8 cellular contexts compared by ENCODE assay signal in genomic region chr2:38750793-38751042, GRCh38. TPM values are rescaled to one million over a fixed set of nuclear protein-coding genes. Genes with fewer than 3 reads are reported as not detected.
A peak's percentile ranks its signal among the peaks of the same experiment; 100 is the strongest.
DNase-seq lines count a peak whose midpoint lies in the region; ATAC-seq, FAIRE-seq and TF ChIP-seq lines count a peak whose summit lies in the region.

No MANE protein-coding gene starts in this region.

- peaks cover 52% of the 10 kb centered on the region for H3K4me1 Mint-ChIP-seq in Calu3 (ENCODE audit: low read depth, unreplicated experiment)
- peaks cover 37 to 46% (median 46%) of the 10 kb centered on the region in 3 donors for H3K4me1 Mint-ChIP-seq in IgD-negative memory B cell

- no peaks in the 10 kb centered on the region for H3K27me3 ChIP-seq in GM12878 (replicated peaks in 1 of 2; ENCODE audit: control insufficient read depth in 2 of 2, insufficient read depth in 2 of 2, low read length in 1 of 2)
- no peaks in the 10 kb centered on the region for H3K27me3 ChIP-seq in spleen (replicated peaks in 1 of 7)

- BruUV-seq in Calu3 (replicated peaks; lab: Mats Ljungman, UMichigan) (no TSS peak), GM12878 (replicated peaks; lab: Mats Ljungman, UMichigan) (no TSS peak)

- TF ChIP-seq POLR2A in GM12878 (IDR thresholded peaks at IDR 0.05; ENCODE audit: low read depth, low read length) = no peak
- TF ChIP-seq POLR2A in spleen (IDR thresholded peaks at IDR 0.05) = no peak

- H3K79me2 ChIP-seq in GM12878 (ENCODE audit: control insufficient read depth, insufficient read depth, low read length) = peaks cover 54% of the 10 kb centered on the region

- no peaks in the 10 kb centered on the region for H3K9me3 ChIP-seq in GM12878 (replicated peaks; ENCODE audit: control insufficient read depth, insufficient read depth, low read length)
- no peaks in the 10 kb centered on the region for H3K9me3 ChIP-seq in spleen

- ATAC-seq in GM21528 (IDR thresholded peaks at IDR 0.05; ENCODE audit: low FRiP score, unreplicated experiment) = peak; percentile 49
- ATAC-seq in GM12878 = peak; percentile 69

- WGBS in GM12878 (ENCODE audit: insufficient coverage, insufficient replicate concordance, low lambda C conversion rate, missing lambda C conversion rate) = 0% methylated on average over 17 of the region's 21 CpGs
- 0 to 2% (median 0%) methylated on average over 12 to 21 of the region's 21 CpGs for WGBS in spleen, 5 donors

- CTCF ChIA-PET in Calu3 (lab: Charles Lee) = interaction anchor here (0.6 to 1.1 kb wide), 2 partner anchors 11 to 85 kb away, joined by 3 to 7 read pairs; partner anchors contain the start of gene GALM
- CTCF ChIA-PET in GM12878 (lab: Yijun Ruan, JAX) = interaction anchor here (1.4 to 1.8 kb wide), 3 partner anchors 9 to 169 kb away, joined by 3 to 9 read pairs (median 7); no protein-coding TSS in a partner anchor

- H3K36me3 Mint-ChIP-seq in Calu3 (ENCODE audit: insufficient read depth, unreplicated experiment) (peaks cover 64% of the 10 kb centered on the region), IgD-negative memory B cell (peaks cover 20% of the 10 kb centered on the region)

- no peaks in the 10 kb centered on the region; the same call in 1 of the 2 replicates for H3K4me1 ChIP-seq in GM12878 (ENCODE audit: control insufficient read depth, insufficient read depth, low read length)
- peaks cover 35 to 74% (median 64%) of the 10 kb centered on the region in 6 donors for H3K4me1 ChIP-seq in spleen

- TF ChIP-seq CTCF in Calu3 (IDR thresholded peaks at IDR 0.05; ENCODE audit: unreplicated experiment) (no peak), GM12878 (IDR thresholded peaks at IDR 0.05 in 2 of 3, conservative IDR thresholded peaks at IDR 0.05 in 1 of 3; ENCODE audit: control insufficient read depth in 2 of 3, extremely low read depth in 1 of 3, insufficient read depth in 1 of 3, low read depth in 3 of 3, low read length in 3 of 3) (no peak), spleen (IDR thresholded peaks at IDR 0.05 in 8 of 11, conservative IDR thresholded peaks at IDR 0.05 in 3 of 11) (no peak)

- H2AFZ ChIP-seq in GM12878 (ENCODE audit: control insufficient read depth, low read depth, low read length) = peak overlapping the region; percentile 41

- POLR2A ChIA-PET in GM12878 (lab: Charles Lee) = interaction anchor here (0.7 to 2.4 kb wide), 14 partner anchors 9 to 217 kb away, joined by 3 to 12 read pairs (median 4); partner anchors contain the start of genes DHX57 and MORN2

- peak overlapping the region; percentile 95 for H3K4me3 ChIP-seq in GM12878
- H3K4me3 ChIP-seq in spleen = peak overlapping the region; percentile 68 to 94 (median 88)

- intact Hi-C loops in Calu3 (cut with micrococcal nuclease; ENCODE audit: unreplicated experiment) = loop anchor here (2.0 kb wide), 1 partner anchor 28 kb away; the partner anchor contains the start of gene GEMIN6
- intact Hi-C loops in GM12878 (cut with micrococcal nuclease; ENCODE audit: unreplicated experiment) = no loop called here
- intact Hi-C loops in spleen (cut with DNase I; ENCODE audit: low total_unique reads) = no loop called here

- H3K27me3 Mint-ChIP-seq in Calu3 (ENCODE audit: unreplicated experiment) (peaks cover 12% of the 10 kb centered on the region), IgD-negative memory B cell (peaks cover 3% of the 10 kb centered on the region)

- RAD21 ChIA-PET in GM12878 (lab: Charles Lee; ENCODE audit: unreplicated experiment) = interaction anchor here (0.6 to 2.0 kb wide), 6 partner anchors 27 to 387 kb away, joined by 3 to 10 read pairs (median 4); partner anchors contain the start of gene GALM

- no peak for TF ChIP-seq EP300 in GM12878 (IDR thresholded peaks at IDR 0.05; ENCODE audit: borderline replicate concordance in 1 of 2, control insufficient read depth in 1 of 2, low read depth in 2 of 2, low read length in 2 of 2)

- H3K9me3 Mint-ChIP-seq in Calu3 (ENCODE audit: low read depth, unreplicated experiment) (no peaks in the 10 kb centered on the region), IgD-negative memory B cell (peaks cover 0 to 3% (median 0%) of the 10 kb centered on the region in 3 donors)

- no peak for TF ChIP-seq RAD21 in GM12878 (IDR thresholded peaks at IDR 0.05; ENCODE audit: insufficient read depth, low read depth, low read length)

- DNase-seq in Calu3 = peak; percentile 45
- DNase-seq in T-helper 1 cell = peak; percentile 50 to 83 (median 71)
- DNase-seq in GM12878 (ENCODE audit: low read depth, low spot score) = no peak
- DNase-seq in iPS-NIHi11 (ENCODE audit: low spot score) = peak; percentile 77
- peak; percentile 93 for DNase-seq in spleen
- no peak for DNase-seq in central memory CD4-positive, alpha-beta T cell

- H3K9ac ChIP-seq in GM12878 (ENCODE audit: control insufficient read depth, insufficient read depth, low read length) = peak overlapping the region; percentile 97

- H3K36me3 ChIP-seq in GM12878 (ENCODE audit: control insufficient read depth in 2 of 2, insufficient read depth in 2 of 2, low read length in 1 of 2) (peaks cover 8 to 33% of the 10 kb centered on the region in 2 experiments), spleen (peaks cover 10 to 42% (median 35%) of the 10 kb centered on the region in 6 donors)

- H3K4me3 Mint-ChIP-seq in Calu3 (ENCODE audit: low read depth, unreplicated experiment) (peak overlapping the region; percentile 93), IgD-negative memory B cell (peak overlapping the region; percentile 99 to 100 (median 100))

- peak overlapping the region; percentile 60; the same call in 1 of the 2 replicates for H3K4me2 ChIP-seq in GM12878 (ENCODE audit: control insufficient read depth, insufficient read depth)

- in situ Hi-C loops in GM12878 (cut with MboI) = no loop called here

- no peak for FAIRE-seq in GM12878 (lab: Jason Lieb, UNC)

- SMC1A ChIA-PET in GM12878 (lab: Charles Lee; ENCODE audit: uncharacterized antibody, unreplicated experiment) = interaction anchor here (1.0 to 1.5 kb wide), 3 partner anchors 25 to 345 kb away, joined by 3 to 5 read pairs (median 4); no protein-coding TSS in a partner anchor

- H3K27ac ChIP-seq in GM12878 (ENCODE audit: control insufficient read depth, insufficient read depth) (peak overlapping the region; percentile 97), spleen (peak overlapping the region; percentile 97 to 100 (median 99))

- H4K20me1 ChIP-seq in GM12878 (ENCODE audit: control insufficient read depth, insufficient read depth) = peaks cover 2% of the 10 kb centered on the region; the same call in 1 of the 2 replicates

- H3K27ac Mint-ChIP-seq in Calu3 (ENCODE audit: unreplicated experiment) = peak overlapping the region; percentile 100
- H3K27ac Mint-ChIP-seq in IgD-negative memory B cell = peak overlapping the region; percentile 99 to 100 (median 100)

TF ChIP-seq in GM12878, 131 proteins besides CTCF, POLR2A, EP300 and RAD21 (continues in another document):
- TF ChIP-seq IKZF2 (IDR thresholded peaks at IDR 0.05) (no peak), HDAC6 (IDR thresholded peaks at IDR 0.05; ENCODE audit: unreplicated experiment) (no peak), EZH2 (IDR thresholded peaks at IDR 0.05; ENCODE audit: borderline replicate concordance, control insufficient read depth, low read depth, low read length) (no peak), NR2C1 (IDR thresholded peaks at IDR 0.05) (no peak), MEF2A (IDR thresholded peaks at IDR 0.05; ENCODE audit: insufficient read depth, low read depth, low read length) (no peak), ESRRA (IDR thresholded peaks at IDR 0.05; ENCODE audit: low read length) (no peak), EED (IDR thresholded peaks at IDR 0.05; ENCODE audit: low read depth) (0 out of 2 replicates have a peak, but pooled peaks have one; percentile 6)

RNA-seq across cellular contexts. Expression of gene SRSF7, which starts 0.4 kb away (rescaled TPM):
- total RNA-seq in Calu3 (2022) = 184 and 203 TPM in 2 replicates
- polyA plus RNA-seq in IgD-negative memory B cell = 284 TPM
- 134 and 148 TPM in 2 replicates for total RNA-seq in GM12878 (2013; cell fraction: nucleolus; rRNA removed)
- total RNA-seq in GM12878 (2014; rRNA removed) = 205 and 241 TPM in 2 replicates
- total RNA-seq in GM12878 (2014; rRNA removed; fragmentation: Illumina TruSeq; extraction: Trizol) = 352 and 361 TPM in 2 replicates
- total RNA-seq in GM12878 (2021) = 275 and 278 TPM in 2 replicates
- polyA plus RNA-seq in GM12878 (2011; ENCODE audit: low read depth) = 276 TPM
- polyA plus RNA-seq in GM12878 (2011; rRNA removed) = 538 and 623 TPM in 2 replicates
- polyA plus RNA-seq in GM12878 (2011; cell fraction: cytosol; rRNA removed) = 201 and 240 TPM in 2 replicates
- polyA plus RNA-seq in GM12878 (2011; cell fraction: nucleus; rRNA removed) = 731 and 872 TPM in 2 replicates
- polyA plus RNA-seq in GM12878 (2012) = 229 and 278 TPM in 2 replicates
- polyA plus RNA-seq in GM12878 (2014; fragmentation: Illumina TruSeq; extraction: Trizol) = 315 and 320 TPM in 2 replicates
- 100 to 1,000 TPM; 753 to 785 TPM for polyA plus RNA-seq in GM12878 (2014; fragmentation: Nextera tagmentation; extraction: Ambion mirVana)
- 282 and 313 TPM in 2 replicates for polyA plus RNA-seq in GM12878 (2014; rRNA removed)
- 100 to 1,000 TPM; 456 to 494 TPM for polyA plus RNA-seq in GM12878 (2016; fragmentation: Nextera tagmentation; extraction: Ambion mirVana)
- polyA minus RNA-seq in GM12878 (2011; rRNA and poly(A)+ RNA removed) = 221 and 363 TPM in 2 replicates
- 54.8 and 70.5 TPM in 2 replicates for polyA minus RNA-seq in GM12878 (2011; cell fraction: cytosol; rRNA and poly(A)+ RNA removed)
- 117 and 178 TPM in 2 replicates for polyA minus RNA-seq in GM12878 (2011; cell fraction: nucleus; rRNA and poly(A)+ RNA removed)
- 100 to 1,000 TPM in 6 of 7 donors, 10 to 100 TPM in 1; 94.9 to 160 (median 149) TPM for total RNA-seq in spleen
- polyA plus RNA-seq in spleen = 100 to 1,000 TPM; 151 to 214 (median 198) TPM

RNA-seq across cellular contexts. Expression of gene GEMIN6, which starts 27.3 kb away (rescaled TPM):
- 24.4 TPM in 2 replicates for total RNA-seq in Calu3 (2022)
- 12.3 TPM for polyA plus RNA-seq in IgD-negative memory B cell
- 3.4 and 4.3 TPM in 2 replicates for total RNA-seq in GM12878 (2013; cell fraction: nucleolus; rRNA removed)
- total RNA-seq in GM12878 (2014; rRNA removed) = 14.2 and 16.6 TPM in 2 replicates
- total RNA-seq in GM12878 (2014; rRNA removed; fragmentation: Illumina TruSeq; extraction: Trizol) = 23.8 and 24.1 TPM in 2 replicates
- total RNA-seq in GM12878 (2021) = 22.1 and 22.9 TPM in 2 replicates
- polyA plus RNA-seq in GM12878 (2011; ENCODE audit: low read depth) = 4.8 TPM
- 28.4 and 38.0 TPM in 2 replicates for polyA plus RNA-seq in GM12878 (2011; rRNA removed)
- polyA plus RNA-seq in GM12878 (2011; cell fraction: cytosol; rRNA removed) = 10.4 and 12.1 TPM in 2 replicates
- polyA plus RNA-seq in GM12878 (2011; cell fraction: nucleus; rRNA removed) = 6.0 and 6.3 TPM in 2 replicates
- polyA plus RNA-seq in GM12878 (2012) = 7.9 and 11.0 TPM in 2 replicates
- polyA plus RNA-seq in GM12878 (2014; fragmentation: Illumina TruSeq; extraction: Trizol) = 16.6 and 25.6 TPM in 2 replicates
- polyA plus RNA-seq in GM12878 (2014; fragmentation: Nextera tagmentation; extraction: Ambion mirVana) = 10 to 100 TPM; 63.4 to 67.6 TPM
- 16.3 and 16.6 TPM in 2 replicates for polyA plus RNA-seq in GM12878 (2014; rRNA removed)
- polyA plus RNA-seq in GM12878 (2016; fragmentation: Nextera tagmentation; extraction: Ambion mirVana) = 10 to 100 TPM; 31.7 to 40.3 TPM
- polyA minus RNA-seq in GM12878 (2011; rRNA and poly(A)+ RNA removed) = 3.9 and 5.3 TPM in 2 replicates
- 2.9 and 3.3 TPM in 2 replicates for polyA minus RNA-seq in GM12878 (2011; cell fraction: cytosol; rRNA and poly(A)+ RNA removed)
- polyA minus RNA-seq in GM12878 (2011; cell fraction: nucleus; rRNA and poly(A)+ RNA removed) = 1.2 and 2.1 TPM in 2 replicates
- total RNA-seq in spleen = 1 to 10 TPM; 6.6 to 10.0 (median 9.3) TPM
- 10 to 100 TPM in 2 of 3 donors, 1 to 10 TPM in 1; 9.5 to 16.0 (median 10.4) TPM for polyA plus RNA-seq in spleen

Comparison
In these comparisons a context has a peak if more than half of its experiments do, and no peak if none do; other contexts are left out.
1. DNase-seq: peak in Calu3 (single experiment), T-helper 1 cell (5 of 5), iPS-NIHi11 (single experiment) and spleen (single experiment); none in GM12878 (single experiment) and central memory CD4-positive, alpha-beta T cell (single experiment).